In the genomic region with DNA sequence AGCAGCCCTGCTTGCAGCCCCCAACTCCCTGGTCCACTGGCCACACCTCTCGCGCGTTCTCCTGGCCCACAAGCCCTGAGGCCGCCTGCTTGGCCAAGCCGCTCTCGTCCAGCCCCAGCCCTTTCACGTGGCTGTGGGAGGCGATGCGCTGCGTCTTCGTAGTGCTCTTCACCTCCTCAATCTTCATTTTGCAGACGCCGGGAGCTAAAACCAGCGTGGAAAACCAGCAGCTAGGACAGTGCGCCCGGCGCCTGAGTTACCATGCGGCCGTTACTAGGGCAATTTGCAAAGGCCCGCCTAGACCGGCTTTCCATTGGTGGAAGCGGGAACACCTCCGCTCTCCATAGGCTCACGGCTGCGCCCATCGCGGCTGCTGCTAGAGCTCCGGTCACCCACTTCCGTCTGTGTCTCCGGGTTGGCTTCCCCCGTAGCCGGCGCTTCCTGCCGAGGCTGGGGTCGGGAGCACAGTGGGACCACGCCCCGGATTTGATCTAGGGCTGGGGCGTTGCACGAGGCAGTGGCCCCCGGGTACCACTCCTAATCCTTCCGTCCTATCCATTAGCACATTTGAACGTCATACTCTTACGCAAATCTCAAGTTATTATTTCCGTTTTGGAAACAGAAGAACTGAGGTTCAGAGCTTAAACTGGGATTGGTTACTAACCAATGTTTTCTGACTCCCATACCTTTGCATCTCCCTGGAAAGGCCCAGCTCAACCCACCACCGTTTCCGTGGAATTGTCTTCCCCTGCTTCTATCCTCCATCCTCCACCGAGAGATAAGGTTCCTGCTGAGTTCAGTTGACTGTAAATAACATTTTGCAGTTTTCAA, we compare ENCODE assay signal across 1 cellular context.
TF ChIP-seq lines count a peak whose summit lies in the region.

A gene (minus strand): TSS at position 275 of the 831 bp plus-strand sequence. CDS start 88 bp downstream, at position 187.

TF ChIP-seq in HepG2, 621 proteins besides CTCF, POLR2A, EP300 and RAD21 (continued from another document and continues in another):
- TF ChIP-seq MTA1 (CRISPR knock-in tag; IDR thresholded peaks at IDR 0.05; ENCODE audit: borderline replicate concordance) = peak; percentile 33; the same call in 1 of the 2 replicates
- peak; percentile 23; the same call in 1 of the 2 replicates for TF ChIP-seq ZZZ3 (CRISPR knock-in tag; IDR thresholded peaks at IDR 0.05; ENCODE audit: borderline replicate concordance)
- no peak for TF ChIP-seq ZFP36L2 (CRISPR knock-in tag; IDR thresholded peaks at IDR 0.05)
- 0 out of 2 replicates have a peak, but pooled peaks have one; percentile 28 for TF ChIP-seq ZNF33B (CRISPR knock-in tag; IDR thresholded peaks at IDR 0.05)
- TF ChIP-seq, protein P1, sequence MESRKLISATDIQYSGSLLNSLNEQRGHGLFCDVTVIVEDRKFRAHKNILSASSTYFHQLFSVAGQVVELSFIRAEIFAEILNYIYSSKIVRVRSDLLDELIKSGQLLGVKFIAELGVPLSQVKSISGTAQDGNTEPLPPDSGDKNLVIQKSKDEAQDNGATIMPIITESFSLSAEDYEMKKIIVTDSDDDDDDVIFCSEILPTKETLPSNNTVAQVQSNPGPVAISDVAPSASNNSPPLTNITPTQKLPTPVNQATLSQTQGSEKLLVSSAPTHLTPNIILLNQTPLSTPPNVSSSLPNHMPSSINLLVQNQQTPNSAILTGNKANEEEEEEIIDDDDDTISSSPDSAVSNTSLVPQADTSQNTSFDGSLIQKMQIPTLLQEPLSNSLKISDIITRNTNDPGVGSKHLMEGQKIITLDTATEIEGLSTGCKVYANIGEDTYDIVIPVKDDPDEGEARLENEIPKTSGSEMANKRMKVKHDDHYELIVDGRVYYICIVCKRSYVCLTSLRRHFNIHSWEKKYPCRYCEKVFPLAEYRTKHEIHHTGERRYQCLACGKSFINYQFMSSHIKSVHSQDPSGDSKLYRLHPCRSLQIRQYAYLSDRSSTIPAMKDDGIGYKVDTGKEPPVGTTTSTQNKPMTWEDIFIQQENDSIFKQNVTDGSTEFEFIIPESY (CRISPR knock-in tag; IDR thresholded peaks at IDR 0.05) = peak; percentile 23; the same call in 1 of the 2 replicates
- no peak for TF ChIP-seq ZNF180 (CRISPR knock-in tag; IDR thresholded peaks at IDR 0.05; ENCODE audit: borderline replicate concordance, low read depth)
- no peak for TF ChIP-seq JARID2 (CRISPR knock-in tag; IDR thresholded peaks at IDR 0.05; ENCODE audit: insufficient replicate concordance)
- TF ChIP-seq, protein P2, sequence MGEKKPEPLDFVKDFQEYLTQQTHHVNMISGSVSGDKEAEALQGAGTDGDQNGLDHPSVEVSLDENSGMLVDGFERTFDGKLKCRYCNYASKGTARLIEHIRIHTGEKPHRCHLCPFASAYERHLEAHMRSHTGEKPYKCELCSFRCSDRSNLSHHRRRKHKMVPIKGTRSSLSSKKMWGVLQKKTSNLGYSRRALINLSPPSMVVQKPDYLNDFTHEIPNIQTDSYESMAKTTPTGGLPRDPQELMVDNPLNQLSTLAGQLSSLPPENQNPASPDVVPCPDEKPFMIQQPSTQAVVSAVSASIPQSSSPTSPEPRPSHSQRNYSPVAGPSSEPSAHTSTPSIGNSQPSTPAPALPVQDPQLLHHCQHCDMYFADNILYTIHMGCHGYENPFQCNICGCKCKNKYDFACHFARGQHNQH (CRISPR knock-in tag; IDR thresholded peaks at IDR 0.05) = peak; percentile 92
- no peak for TF ChIP-seq ZNF136 (CRISPR knock-in tag; IDR thresholded peaks at IDR 0.05; ENCODE audit: low read depth)
- TF ChIP-seq ZNF839 (CRISPR knock-in tag; IDR thresholded peaks at IDR 0.05; ENCODE audit: borderline replicate concordance) = no peak; the same call in 1 of the 2 replicates
- TF ChIP-seq ZNF7 (CRISPR knock-in tag; IDR thresholded peaks at IDR 0.05) = no peak
- no peak for TF ChIP-seq ZNF468 (CRISPR knock-in tag; IDR thresholded peaks at IDR 0.05)
- TF ChIP-seq, protein P3, sequence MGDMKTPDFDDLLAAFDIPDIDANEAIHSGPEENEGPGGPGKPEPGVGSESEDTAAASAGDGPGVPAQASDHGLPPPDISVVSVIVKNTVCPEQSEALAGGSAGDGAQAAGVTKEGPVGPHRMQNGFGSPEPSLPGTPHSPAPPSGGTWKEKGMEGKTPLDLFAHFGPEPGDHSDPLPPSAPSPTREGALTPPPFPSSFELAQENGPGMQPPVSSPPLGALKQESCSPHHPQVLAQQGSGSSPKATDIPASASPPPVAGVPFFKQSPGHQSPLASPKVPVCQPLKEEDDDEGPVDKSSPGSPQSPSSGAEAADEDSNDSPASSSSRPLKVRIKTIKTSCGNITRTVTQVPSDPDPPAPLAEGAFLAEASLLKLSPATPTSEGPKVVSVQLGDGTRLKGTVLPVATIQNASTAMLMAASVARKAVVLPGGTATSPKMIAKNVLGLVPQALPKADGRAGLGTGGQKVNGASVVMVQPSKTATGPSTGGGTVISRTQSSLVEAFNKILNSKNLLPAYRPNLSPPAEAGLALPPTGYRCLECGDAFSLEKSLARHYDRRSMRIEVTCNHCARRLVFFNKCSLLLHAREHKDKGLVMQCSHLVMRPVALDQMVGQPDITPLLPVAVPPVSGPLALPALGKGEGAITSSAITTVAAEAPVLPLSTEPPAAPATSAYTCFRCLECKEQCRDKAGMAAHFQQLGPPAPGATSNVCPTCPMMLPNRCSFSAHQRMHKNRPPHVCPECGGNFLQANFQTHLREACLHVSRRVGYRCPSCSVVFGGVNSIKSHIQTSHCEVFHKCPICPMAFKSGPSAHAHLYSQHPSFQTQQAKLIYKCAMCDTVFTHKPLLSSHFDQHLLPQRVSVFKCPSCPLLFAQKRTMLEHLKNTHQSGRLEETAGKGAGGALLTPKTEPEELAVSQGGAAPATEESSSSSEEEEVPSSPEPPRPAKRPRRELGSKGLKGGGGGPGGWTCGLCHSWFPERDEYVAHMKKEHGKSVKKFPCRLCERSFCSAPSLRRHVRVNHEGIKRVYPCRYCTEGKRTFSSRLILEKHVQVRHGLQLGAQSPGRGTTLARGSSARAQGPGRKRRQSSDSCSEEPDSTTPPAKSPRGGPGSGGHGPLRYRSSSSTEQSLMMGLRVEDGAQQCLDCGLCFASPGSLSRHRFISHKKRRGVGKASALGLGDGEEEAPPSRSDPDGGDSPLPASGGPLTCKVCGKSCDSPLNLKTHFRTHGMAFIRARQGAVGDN (CRISPR knock-in tag; IDR thresholded peaks at IDR 0.05) = peak; percentile 96
- no peak for TF ChIP-seq ZNF446 (CRISPR knock-in tag; IDR thresholded peaks at IDR 0.05)
- no peak for TF ChIP-seq DPF2 (CRISPR knock-in tag; IDR thresholded peaks at IDR 0.05; ENCODE audit: borderline replicate concordance, low read depth)
- TF ChIP-seq SETDB1 (CRISPR knock-in tag; IDR thresholded peaks at IDR 0.05; ENCODE audit: borderline replicate concordance) = no peak
- no peak for TF ChIP-seq MBNL3 (CRISPR knock-in tag; conservative IDR thresholded peaks at IDR 0.05)
- TF ChIP-seq NFE2 (CRISPR knock-in tag; IDR thresholded peaks at IDR 0.05) = no peak
- no peak for TF ChIP-seq SMARCC2 (IDR thresholded peaks at IDR 0.05)
- TF ChIP-seq, protein P4, sequence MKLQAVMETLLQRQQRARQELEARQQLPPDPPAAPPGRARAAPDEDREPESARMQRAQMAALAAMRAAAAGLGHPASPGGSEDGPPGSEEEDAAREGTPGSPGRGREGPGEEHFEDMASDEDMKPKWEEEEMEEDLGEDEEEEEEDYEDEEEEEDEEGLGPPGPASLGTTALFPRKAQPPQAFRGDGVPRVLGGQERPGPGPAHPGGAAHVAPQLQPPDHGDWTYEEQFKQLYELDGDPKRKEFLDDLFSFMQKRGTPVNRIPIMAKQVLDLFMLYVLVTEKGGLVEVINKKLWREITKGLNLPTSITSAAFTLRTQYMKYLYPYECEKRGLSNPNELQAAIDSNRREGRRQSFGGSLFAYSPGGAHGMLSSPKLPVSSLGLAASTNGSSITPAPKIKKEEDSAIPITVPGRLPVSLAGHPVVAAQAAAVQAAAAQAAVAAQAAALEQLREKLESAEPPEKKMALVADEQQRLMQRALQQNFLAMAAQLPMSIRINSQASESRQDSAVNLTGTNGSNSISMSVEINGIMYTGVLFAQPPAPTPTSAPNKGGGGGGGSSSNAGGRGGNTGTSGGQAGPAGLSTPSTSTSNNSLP (IDR thresholded peaks at IDR 0.05; ENCODE audit: low read depth, low read length) = no peak
- TF ChIP-seq ZFP41 (CRISPR knock-in tag; IDR thresholded peaks at IDR 0.05; ENCODE audit: borderline replicate concordance) = no peak
- TF ChIP-seq, protein P5, sequence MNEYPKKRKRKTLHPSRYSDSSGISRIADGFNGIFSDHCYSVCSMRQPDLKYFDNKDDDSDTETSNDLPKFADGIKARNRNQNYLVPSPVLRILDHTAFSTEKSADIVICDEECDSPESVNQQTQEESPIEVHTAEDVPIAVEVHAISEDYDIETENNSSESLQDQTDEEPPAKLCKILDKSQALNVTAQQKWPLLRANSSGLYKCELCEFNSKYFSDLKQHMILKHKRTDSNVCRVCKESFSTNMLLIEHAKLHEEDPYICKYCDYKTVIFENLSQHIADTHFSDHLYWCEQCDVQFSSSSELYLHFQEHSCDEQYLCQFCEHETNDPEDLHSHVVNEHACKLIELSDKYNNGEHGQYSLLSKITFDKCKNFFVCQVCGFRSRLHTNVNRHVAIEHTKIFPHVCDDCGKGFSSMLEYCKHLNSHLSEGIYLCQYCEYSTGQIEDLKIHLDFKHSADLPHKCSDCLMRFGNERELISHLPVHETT (CRISPR knock-in tag; conservative IDR thresholded peaks at IDR 0.05) = peak; percentile 94
- TF ChIP-seq SYNCRIP (IDR thresholded peaks at IDR 0.05; ENCODE audit: insufficient read depth, low read depth, low read length) = no peak
- TF ChIP-seq SNRNP70 (IDR thresholded peaks at IDR 0.05; ENCODE audit: low read depth, low read length) = no peak
- TF ChIP-seq GTF3A (CRISPR knock-in tag; conservative IDR thresholded peaks at IDR 0.05) = no peak
- peak; percentile 98 for TF ChIP-seq RFXAP (CRISPR knock-in tag; IDR thresholded peaks at IDR 0.05; ENCODE audit: borderline replicate concordance)
- TF ChIP-seq ZNF569 (CRISPR knock-in tag; IDR thresholded peaks at IDR 0.05; ENCODE audit: borderline replicate concordance) = no peak
- TF ChIP-seq, protein P6, sequence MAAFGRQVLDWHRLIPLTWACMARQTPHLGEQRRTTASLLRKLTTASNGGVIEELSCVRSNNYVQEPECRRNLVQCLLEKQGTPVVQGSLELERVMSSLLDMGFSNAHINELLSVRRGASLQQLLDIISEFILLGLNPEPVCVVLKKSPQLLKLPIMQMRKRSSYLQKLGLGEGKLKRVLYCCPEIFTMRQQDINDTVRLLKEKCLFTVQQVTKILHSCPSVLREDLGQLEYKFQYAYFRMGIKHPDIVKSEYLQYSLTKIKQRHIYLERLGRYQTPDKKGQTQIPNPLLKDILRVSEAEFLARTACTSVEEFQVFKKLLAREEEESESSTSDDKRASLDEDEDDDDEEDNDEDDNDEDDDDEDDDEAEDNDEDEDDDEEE (CRISPR knock-in tag; IDR thresholded peaks at IDR 0.05) = 0 out of 2 replicates have a peak, but pooled peaks have one; percentile 39
- no peak for TF ChIP-seq HOXA7 (CRISPR knock-in tag; IDR thresholded peaks at IDR 0.05)
- peak; percentile 90; the same call in 1 of the 2 replicates for TF ChIP-seq ZNF788 (CRISPR knock-in tag; IDR thresholded peaks at IDR 0.05; ENCODE audit: borderline replicate concordance)
- peak; percentile 84; the same call in 1 of the 2 replicates for TF ChIP-seq SRY (CRISPR knock-in tag; IDR thresholded peaks at IDR 0.05)
- TF ChIP-seq, protein P7, sequence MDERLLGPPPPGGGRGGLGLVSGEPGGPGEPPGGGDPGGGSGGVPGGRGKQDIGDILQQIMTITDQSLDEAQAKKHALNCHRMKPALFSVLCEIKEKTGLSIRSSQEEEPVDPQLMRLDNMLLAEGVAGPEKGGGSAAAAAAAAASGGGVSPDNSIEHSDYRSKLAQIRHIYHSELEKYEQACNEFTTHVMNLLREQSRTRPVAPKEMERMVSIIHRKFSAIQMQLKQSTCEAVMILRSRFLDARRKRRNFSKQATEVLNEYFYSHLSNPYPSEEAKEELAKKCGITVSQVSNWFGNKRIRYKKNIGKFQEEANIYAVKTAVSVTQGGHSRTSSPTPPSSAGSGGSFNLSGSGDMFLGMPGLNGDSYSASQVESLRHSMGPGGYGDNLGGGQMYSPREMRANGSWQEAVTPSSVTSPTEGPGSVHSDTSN (CRISPR knock-in tag; IDR thresholded peaks at IDR 0.05) = peak; percentile 94
- TF ChIP-seq, protein P8, sequence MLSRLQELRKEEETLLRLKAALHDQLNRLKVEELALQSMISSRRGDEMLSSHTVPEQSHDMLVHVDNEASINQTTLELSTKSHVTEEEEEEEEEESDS (CRISPR knock-in tag; IDR thresholded peaks at IDR 0.05; ENCODE audit: borderline replicate concordance) = no peak
- peak; percentile 39; the same call in 1 of the 2 replicates for TF ChIP-seq ZMYM3 (CRISPR knock-in tag; IDR thresholded peaks at IDR 0.05)
- TF ChIP-seq, protein P9, sequence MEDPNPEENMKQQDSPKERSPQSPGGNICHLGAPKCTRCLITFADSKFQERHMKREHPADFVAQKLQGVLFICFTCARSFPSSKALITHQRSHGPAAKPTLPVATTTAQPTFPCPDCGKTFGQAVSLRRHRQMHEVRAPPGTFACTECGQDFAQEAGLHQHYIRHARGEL (CRISPR knock-in tag; IDR thresholded peaks at IDR 0.05) = no peak
- no peak for TF ChIP-seq FOXM1 (CRISPR knock-in tag; IDR thresholded peaks at IDR 0.05)
- no peak for TF ChIP-seq ATM (IDR thresholded peaks at IDR 0.05; ENCODE audit: borderline replicate concordance)
- 0 out of 2 replicates have a peak, but pooled peaks have one; percentile 34 for TF ChIP-seq HES4 (CRISPR knock-in tag; IDR thresholded peaks at IDR 0.05; ENCODE audit: borderline replicate concordance)
- TF ChIP-seq JUND (CRISPR knock-in tag; IDR thresholded peaks at IDR 0.05) = no peak
- TF ChIP-seq, protein P10, sequence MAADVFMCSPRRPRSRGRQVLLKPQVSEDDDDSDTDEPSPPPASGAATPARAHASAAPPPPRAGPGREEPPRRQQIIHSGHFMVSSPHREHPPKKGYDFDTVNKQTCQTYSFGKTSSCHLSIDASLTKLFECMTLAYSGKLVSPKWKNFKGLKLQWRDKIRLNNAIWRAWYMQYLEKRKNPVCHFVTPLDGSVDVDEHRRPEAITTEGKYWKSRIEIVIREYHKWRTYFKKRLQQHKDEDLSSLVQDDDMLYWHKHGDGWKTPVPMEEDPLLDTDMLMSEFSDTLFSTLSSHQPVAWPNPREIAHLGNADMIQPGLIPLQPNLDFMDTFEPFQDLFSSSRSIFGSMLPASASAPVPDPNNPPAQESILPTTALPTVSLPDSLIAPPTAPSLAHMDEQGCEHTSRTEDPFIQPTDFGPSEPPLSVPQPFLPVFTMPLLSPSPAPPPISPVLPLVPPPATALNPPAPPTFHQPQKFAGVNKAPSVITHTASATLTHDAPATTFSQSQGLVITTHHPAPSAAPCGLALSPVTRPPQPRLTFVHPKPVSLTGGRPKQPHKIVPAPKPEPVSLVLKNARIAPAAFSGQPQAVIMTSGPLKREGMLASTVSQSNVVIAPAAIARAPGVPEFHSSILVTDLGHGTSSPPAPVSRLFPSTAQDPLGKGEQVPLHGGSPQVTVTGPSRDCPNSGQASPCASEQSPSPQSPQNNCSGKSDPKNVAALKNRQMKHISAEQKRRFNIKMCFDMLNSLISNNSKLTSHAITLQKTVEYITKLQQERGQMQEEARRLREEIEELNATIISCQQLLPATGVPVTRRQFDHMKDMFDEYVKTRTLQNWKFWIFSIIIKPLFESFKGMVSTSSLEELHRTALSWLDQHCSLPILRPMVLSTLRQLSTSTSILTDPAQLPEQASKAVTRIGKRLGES (CRISPR knock-in tag; IDR thresholded peaks at IDR 0.05; ENCODE audit: borderline replicate concordance) = no peak
- no peak for TF ChIP-seq CENPX (CRISPR knock-in tag; IDR thresholded peaks at IDR 0.05)
- no peak for TF ChIP-seq ZNF552 (CRISPR knock-in tag; IDR thresholded peaks at IDR 0.05; ENCODE audit: borderline replicate concordance)
- no peak for TF ChIP-seq ZNF678 (CRISPR knock-in tag; IDR thresholded peaks at IDR 0.05)
- TF ChIP-seq HNRNPLL (IDR thresholded peaks at IDR 0.05; ENCODE audit: low read depth, low read length, poor library complexity, severe bottlenecking) = peak; percentile 72
